ENCODE assay signal across 18 cellular contexts in the genomic region with DNA sequence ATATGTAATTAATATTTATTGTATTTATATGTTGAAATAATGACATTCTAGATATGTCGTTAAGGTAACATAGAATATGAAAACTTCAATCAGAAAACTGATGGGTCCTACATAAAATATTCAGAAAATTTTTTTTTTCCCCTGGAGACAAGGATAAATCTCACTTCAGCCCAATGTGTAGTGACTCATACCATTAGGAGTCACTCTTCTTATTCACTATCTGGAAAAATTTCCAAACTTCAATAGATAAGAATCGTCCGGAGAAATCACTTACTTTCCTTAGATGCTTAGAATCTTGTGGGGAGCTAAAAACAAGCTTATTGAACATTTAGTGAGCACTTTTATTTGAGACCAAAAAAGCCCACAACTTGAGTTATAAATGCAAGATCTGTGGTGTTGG. TPM values are rescaled to one million over a fixed set of nuclear protein-coding genes. Genes with fewer than 3 reads are reported as not detected.
A peak's percentile ranks its signal among the peaks of the same experiment; 100 is the strongest.
DNase-seq lines count a peak whose midpoint lies in the region; ATAC-seq, FAIRE-seq and TF ChIP-seq lines count a peak whose summit lies in the region.
"Had no signal": no experiment of that assay in that cellular context is flagged by ENCODE, and none has a peak within 500 bp of the region (broad histone marks: within the 10 kb centered on the region; RNA-seq: fewer than 3 reads in every experiment).

No MANE protein-coding gene starts in this region.

- peak; percentile 59 for ATAC-seq in PC-3
- no peak for ATAC-seq in GM21825 (IDR thresholded peaks at IDR 0.05; ENCODE audit: unreplicated experiment)
- ATAC-seq: GM23338 had no signal

- DNase-seq in A673 (ENCODE audit: low spot score) (peak; percentile 57), GM03348 (ENCODE audit: low spot score) (peak; percentile 46), PC-3 (peak; percentile 31), iPS-NIHi7 (ENCODE audit: extremely low spot score) (no peak), SW 1271 (lab: John Stamatoyannopoulos, UW) (no peak), GOT3 (lab: John Stamatoyannopoulos, UW) (no peak)
- DNase-seq: AML-193; CD8-positive, alpha-beta memory T cell; DMS53; GF-D8; H9 had no signal

- H3K79me2 ChIP-seq in PC-3 (ENCODE audit: low read length) = no peaks in the 10 kb centered on the region

- TSS peak; percentile 53 for BruUV-seq in A673 (replicated peaks; lab: Mats Ljungman, UMichigan)
- no TSS peak for BruUV-seq in PC-3 (replicated peaks; lab: Mats Ljungman, UMichigan)

- H3K27me3 ChIP-seq in A673 (replicated peaks; ENCODE audit: insufficient read depth, low read depth, low read length, poor library complexity) (no peaks in the 10 kb centered on the region), PC-3 (ENCODE audit: low read length) (no peaks in the 10 kb centered on the region)
- H3K27me3 ChIP-seq: BLaER1 had no signal

- intact Hi-C loops in A673 (cut with micrococcal nuclease; ENCODE audit: unreplicated experiment) (loop anchor here (1.0 to 5.0 kb wide), 4 partner anchors 136 to 256 kb away; no protein-coding TSS in a partner anchor), PC-3 (cut with micrococcal nuclease) (no loop called here)

- CTCF ChIA-PET in A673 (lab: Charles Lee) (interaction anchor here (1.5 kb wide), 1 partner anchor 214 kb away, joined by 4 read pairs; no protein-coding TSS in a partner anchor), PC-3 (lab: Charles Lee) (no interaction called here)

- H3F3A ChIP-seq in PC-3 (ENCODE audit: low read length, unreplicated experiment) = no peaks in the 10 kb centered on the region

- H3K4me1 ChIP-seq in A673 (ENCODE audit: insufficient read depth, low read length, poor library complexity, severe bottlenecking) (peaks cover 28% of the 10 kb centered on the region), PC-3 (ENCODE audit: insufficient read depth, low read length) (peaks cover 14% of the 10 kb centered on the region)
- H3K4me1 ChIP-seq: BLaER1 had no signal

- no peaks in the 10 kb centered on the region for H4K20me1 ChIP-seq in PC-3 (ENCODE audit: low read length)
- H4K20me1 ChIP-seq: BLaER1 had no signal

- no peak overlapping the region for H3K4me3 ChIP-seq in A673 (ENCODE audit: low read depth, low read length, poor library complexity, severe bottlenecking)
- H3K4me3 ChIP-seq in PC-3 (ENCODE audit: low read length) = no peak overlapping the region
- H3K4me3 ChIP-seq: BLaER1, GM23338 had no signal

- H2AFZ ChIP-seq in PC-3 (ENCODE audit: low read length) = no peak overlapping the region
- H2AFZ ChIP-seq: GM23338 had no signal

- H3K36me3 ChIP-seq in A673 (ENCODE audit: insufficient read depth, low read length, poor library complexity, severe bottlenecking) (no peaks in the 10 kb centered on the region), PC-3 (ENCODE audit: low read depth, low read length) (no peaks in the 10 kb centered on the region)
- H3K36me3 ChIP-seq: BLaER1 had no signal

- H3K9me2 ChIP-seq in PC-3 (replicated peaks; ENCODE audit: low read length) = no peaks in the 10 kb centered on the region

- H3K9me3 ChIP-seq in A673 (ENCODE audit: low read depth, low read length, poor library complexity, severe bottlenecking) (no peaks in the 10 kb centered on the region), PC-3 (ENCODE audit: low read length) (no peaks in the 10 kb centered on the region)

- POLR2A ChIA-PET in A673 (lab: Charles Lee; ENCODE audit: low non-redundant PET) = no interaction called here
- POLR2A ChIA-PET in PC-3 (lab: Charles Lee; ENCODE audit: unreplicated experiment) = no interaction called here

- peak; percentile 35 for FAIRE-seq in endometrium (lab: Jason Lieb, UNC)

- peak overlapping the region; percentile 37 for H3K4me2 ChIP-seq in PC-3 (ENCODE audit: low read length)
- H3K4me2 ChIP-seq: BLaER1, GM23338 had no signal

- peak overlapping the region; percentile 75 for H3K27ac ChIP-seq in A673 (ENCODE audit: low read depth, low read length, poor library complexity, severe bottlenecking)
- H3K27ac ChIP-seq in PC-3 (ENCODE audit: low read length) = peak overlapping the region; percentile 50
- H3K27ac ChIP-seq: 22Rv1, BLaER1 had no signal

- H3K9ac ChIP-seq in PC-3 (ENCODE audit: low read length) = no peak overlapping the region
- H3K9ac ChIP-seq: BLaER1 had no signal

- TF ChIP-seq CTCF in A673 (conservative IDR thresholded peaks at IDR 0.05; ENCODE audit: low read depth, low read length) (no peak), PC-3 (conservative IDR thresholded peaks at IDR 0.05; ENCODE audit: low read depth, low read length) (no peak)

RNA-seq across cellular contexts. Expression of gene SERPINB13, which starts 4.6 kb away (rescaled TPM):
- total RNA-seq in A673 (2021) = 0.49 and 0.50 TPM in 2 replicates
- not detected in 2 replicates for total RNA-seq in PC-3 (2014; rRNA removed)
- total RNA-seq: CD8-positive, alpha-beta memory T cell; Daoy; GM23338; H9; HT1080 had no signal

RNA-seq across cellular contexts. Expression of gene SERPINB12, which starts 49.6 kb away (rescaled TPM):
- total RNA-seq in A673 (2021) = not detected in 2 replicates
- total RNA-seq in PC-3 (2014; rRNA removed) = not detected in 2 replicates
- total RNA-seq: CD8-positive, alpha-beta memory T cell; Daoy; GM23338; H9; HT1080 had no signal

RNA-seq across cellular contexts. Expression of gene SERPINB4, which starts 52.3 kb away (rescaled TPM):
- total RNA-seq in A673 (2021) (not detected in 2 replicates), PC-3 (2014; rRNA removed) (0.40 TPM in 1 of 2 replicates, not detected in the other)
- total RNA-seq: CD8-positive, alpha-beta memory T cell; Daoy; HT1080 had no signal

Comparison
In these comparisons a context has a peak if more than half of its experiments do, and no peak if none do; other contexts are left out.
1. DNase-seq: peak in A673 (single experiment), GM03348 (single experiment) and PC-3 (single experiment); none in iPS-NIHi7 (single experiment), SW 1271 (0 of 2) and GOT3 (single experiment).